19 cellular contexts compared by ENCODE assay signal in the genomic region with DNA sequence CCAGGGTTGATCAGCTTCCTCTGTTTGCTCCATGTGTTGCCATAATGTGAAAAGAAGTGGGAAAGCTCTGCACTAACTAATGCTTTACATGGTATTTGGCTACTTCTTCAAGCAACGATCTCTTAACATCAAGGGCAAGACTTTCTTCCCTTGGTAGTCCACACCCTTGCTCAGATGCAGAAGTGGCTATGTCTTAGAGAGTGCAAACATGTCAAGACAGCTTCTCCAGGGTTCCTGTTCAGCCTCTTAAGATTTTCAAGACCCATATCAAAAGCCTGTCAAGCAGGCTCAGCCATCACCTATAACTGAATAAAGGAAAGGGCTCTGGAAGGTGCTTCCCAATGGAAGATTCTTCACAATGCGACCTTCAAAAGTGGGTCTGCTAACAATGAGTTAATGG.
"Had no signal": no experiment of that assay in that cellular context is flagged by ENCODE, and none has a peak within 500 bp of the region (broad histone marks: within the 10 kb centered on the region; RNA-seq: fewer than 3 reads in every experiment).

No MANE protein-coding gene starts in this region.

- ATAC-seq: pancreas; right lobe of liver; stimulated activated memory B cell treated with anti-CD40 and anti-IgM and Interleukin-4, amounts not matched to agents 10 μg/mL and 1 μg/mL and 100 μg/mL, for 72 hours; upper lobe of right lung had no signal

- H3K4me3 ChIP-seq: lower lobe of right lung, pancreas, prostate gland, right lobe of liver, tibial nerve, upper lobe of right lung, vagina had no signal

- H3K27ac ChIP-seq: lower lobe of right lung, pancreas, prostate gland, right lobe of liver, tibial nerve, upper lobe of right lung, vagina had no signal

- H3K36me3 ChIP-seq: lower lobe of right lung, pancreas, prostate gland, right lobe of liver, tibial nerve, upper lobe of right lung, vagina had no signal

- H3K27me3 ChIP-seq: pancreas, right lobe of liver, tibial nerve, vagina had no signal

- DNase-seq: dermis blood vessel endothelial cell; erythroblast; foreskin melanocyte; head of caudate nucleus; hippocampal formation; kidney glomerular epithelial cell; lower lobe of right lung; mesenchymal stem cell; midbrain; naive B cell; occipital lobe; pancreas; right lobe of liver; stimulated activated CD4-positive, alpha-beta T cell treated with anti-CD3 and anti-CD28 coated beads, Interleukin-4, amount 100 ng/mL, for 1 hour; upper lobe of right lung had no signal

- H3K9me3 ChIP-seq: lower lobe of right lung, pancreas, prostate gland, right lobe of liver, tibial nerve, upper lobe of right lung, vagina had no signal

- FAIRE-seq: pancreas had no signal

- H3K4me1 ChIP-seq: lower lobe of right lung, prostate gland, vagina had no signal
